8 cellular contexts compared by ENCODE assay signal in the genomic region with DNA sequence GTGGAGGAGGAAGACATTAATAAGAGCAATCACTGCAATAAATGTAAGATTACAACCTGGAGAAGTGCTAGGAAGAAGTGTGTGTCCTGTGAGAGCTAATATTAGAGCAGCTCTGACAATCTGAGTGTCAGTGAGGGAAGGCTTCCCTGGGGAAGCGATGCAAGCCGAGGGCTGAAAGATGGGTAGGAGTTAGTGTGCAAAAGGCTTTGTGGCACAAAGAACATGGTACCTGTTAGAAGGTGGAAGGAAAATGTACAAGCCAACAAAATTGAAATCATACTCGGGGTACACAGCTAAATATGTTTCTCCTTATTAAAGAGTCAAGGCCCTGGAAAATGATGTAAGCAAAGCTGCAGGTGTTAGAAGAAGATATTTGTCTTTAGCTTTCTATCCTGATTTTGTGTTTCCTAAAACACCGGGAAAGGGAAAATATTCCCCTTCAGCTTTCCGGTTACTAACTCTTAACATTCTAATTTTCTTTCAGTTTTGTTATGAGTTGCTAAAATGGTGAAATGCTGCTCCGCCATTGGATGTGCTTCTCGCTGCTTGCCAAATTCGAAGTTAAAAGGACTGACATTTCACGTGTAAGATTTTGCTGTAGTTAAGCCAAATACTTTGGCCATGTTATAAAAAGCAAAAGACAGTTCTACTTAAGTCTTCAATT. TPM values are rescaled to one million over a fixed set of nuclear protein-coding genes. Genes with fewer than 3 reads are reported as not detected.
DNase-seq lines count a peak whose midpoint lies in the region; ATAC-seq, FAIRE-seq and TF ChIP-seq lines count a peak whose summit lies in the region.

No MANE protein-coding gene starts in this region.

- CTCF ChIA-PET in BJ (lab: Yijun Ruan, JAX) = interaction anchor here (0.7 to 1.6 kb wide), 4 partner anchors 16 to 333 kb away, joined by 3 to 4 read pairs (median 3); no protein-coding TSS in a partner anchor

- peak overlapping the region; percentile 70 for H3K4me3 ChIP-seq in BJ (ENCODE audit: low read depth, low read length)
- H3K4me3 ChIP-seq in MG63 = peak overlapping the region; percentile 72
- peak overlapping the region; percentile 40 to 51 for H3K4me3 ChIP-seq in body of pancreas
- H3K4me3 ChIP-seq in right lobe of liver = peak overlapping the region; percentile 47 to 87 (median 81)
- peak overlapping the region; percentile 84 for H3K4me3 ChIP-seq in upper lobe of right lung

- POLR2A ChIA-PET in BJ (lab: Charles Lee) = interaction anchor here (0.6 kb wide), 1 partner anchor 825 kb away, joined by 3 read pairs; no protein-coding TSS in a partner anchor

- no peak for TF ChIP-seq POLR2A in body of pancreas (IDR thresholded peaks at IDR 0.05)
- no peak for TF ChIP-seq POLR2A in right lobe of liver (IDR thresholded peaks at IDR 0.05)

- H3K27me3 ChIP-seq in BJ (ENCODE audit: control insufficient read depth, insufficient read depth, low read length) (no peaks in the 10 kb centered on the region), MG63 (no peaks in the 10 kb centered on the region), body of pancreas (no peaks in the 10 kb centered on the region), right lobe of liver (no peaks in the 10 kb centered on the region), upper lobe of right lung (no peaks in the 10 kb centered on the region)

- no peaks in the 10 kb centered on the region for H3K9me3 ChIP-seq in MG63
- no peaks in the 10 kb centered on the region for H3K9me3 ChIP-seq in body of pancreas
- no peaks in the 10 kb centered on the region for H3K9me3 ChIP-seq in right lobe of liver
- H3K9me3 ChIP-seq in upper lobe of right lung = no peaks in the 10 kb centered on the region

- FAIRE-seq in frontal cortex (lab: Jason Lieb, UNC) = no peak

- H3K36me3 ChIP-seq in BJ (ENCODE audit: control insufficient read depth, insufficient read depth, low read length) (peaks cover 1% of the 10 kb centered on the region; the same call in 1 of the 2 replicates), MG63 (peaks cover 14% of the 10 kb centered on the region), body of pancreas (replicated peaks in 1 of 2; ENCODE audit: insufficient read depth in 1 of 2, low read depth in 2 of 2) (no peaks in the 10 kb centered on the region), right lobe of liver (peaks cover 0 to 19% (median 8%) of the 10 kb centered on the region in 4 donors), upper lobe of right lung (peaks cover 28% of the 10 kb centered on the region)

- H3K27ac ChIP-seq in body of pancreas (peak overlapping the region; percentile 82 to 98 (median 94)), right lobe of liver (peak overlapping the region; percentile 85 to 88 (median 87)), upper lobe of right lung (peak overlapping the region; percentile 97)

- in situ Hi-C loops in GM13977 (cut with MboI; ENCODE audit: low pct_unique_long_range_greater_than_20kb, low sequenced_read_pairs, unreplicated experiment) = no loop called here

- TF ChIP-seq CTCF in BJ (IDR thresholded peaks at IDR 0.05; ENCODE audit: insufficient read depth, low read depth, low read length) (no peak), body of pancreas (IDR thresholded peaks at IDR 0.05) (no peak), right lobe of liver (IDR thresholded peaks at IDR 0.05) (no peak), upper lobe of right lung (IDR thresholded peaks at IDR 0.05) (no peak), GM13977 (IDR thresholded peaks at IDR 0.05; ENCODE audit: extremely low read depth, insufficient read depth, missing control alignments) (no peak)

- ATAC-seq in GM19035 (IDR thresholded peaks at IDR 0.05; ENCODE audit: unreplicated experiment) (peak; percentile 2), body of pancreas (no peak), right lobe of liver (no peak), upper lobe of right lung (no peak)

- H3K4me1 ChIP-seq in body of pancreas (peaks cover 26% of the 10 kb centered on the region), right lobe of liver (peaks cover 0 to 29% (median 10%) of the 10 kb centered on the region in 4 donors), upper lobe of right lung (peaks cover 38% of the 10 kb centered on the region)

- 40 to 44% methylated on average over 9 of the region's 9 CpGs for WGBS in body of pancreas, 2 donors
- whole genome bisulfite sequencing in right lobe of liver (ENCODE audit: insufficient coverage, low coverage, low lambda C conversion rate, missing lambda C conversion rate) = 42% methylated on average over 9 of the region's 9 CpGs

- intact Hi-C loops in body of pancreas (cut with DNase I) = no loop called here
- intact Hi-C loops in right lobe of liver (cut with DNase I) = no loop called here
- intact Hi-C loops in upper lobe of right lung (cut with DNase I) = no loop called here

- DNase-seq in BJ (ENCODE audit: low read depth) (no peak), MG63 (no peak), body of pancreas (no peak), right lobe of liver (no peak), upper lobe of right lung (no peak), frontal cortex (ENCODE audit: low spot score in 2 of 2) (no peak), GM13977 (ENCODE audit: low spot score) (no peak)

RNA-seq across cellular contexts. Expression of a gene that starts 0.8 kb away (rescaled TPM):
- 7.3 and 12.4 TPM in 2 replicates for polyA plus RNA-seq in BJ (2011; rRNA removed)
- 6.2 and 7.1 TPM in 2 replicates for polyA minus RNA-seq in BJ (2011; rRNA and poly(A)+ RNA removed)
- 6.4 and 12.5 TPM in 2 replicates for total RNA-seq in MG63 (2014; rRNA removed; shearing (Covaris generic); ENCODE audit: low replicate concordance)
- total RNA-seq in body of pancreas = 10 to 100 TPM; 15.8 to 21.8 TPM
- total RNA-seq in right lobe of liver = 10 to 100 TPM in 3 of 6 experiments, 1 to 10 TPM in 3; 6.8 to 11.5 (median 10.0) TPM
- 23.5 TPM for total RNA-seq in upper lobe of right lung
- total RNA-seq in frontal cortex = 13.0 TPM

RNA-seq across cellular contexts. Expression of a gene that starts 0.9 kb away (rescaled TPM):
- polyA plus RNA-seq in BJ (2011; rRNA removed) = 11.0 and 19.4 TPM in 2 replicates
- polyA minus RNA-seq in BJ (2011; rRNA and poly(A)+ RNA removed) = 6.2 and 10.6 TPM in 2 replicates
- total RNA-seq in MG63 (2014; rRNA removed; shearing (Covaris generic); ENCODE audit: low replicate concordance) = 4.8 and 8.7 TPM in 2 replicates
- total RNA-seq in body of pancreas = 10 to 100 TPM; 20.0 to 22.4 TPM
- total RNA-seq in right lobe of liver = 10 to 100 TPM in 5 of 6 experiments, 1 to 10 TPM in 1; 8.6 to 19.3 (median 14.0) TPM
- total RNA-seq in upper lobe of right lung = 30.2 TPM
- total RNA-seq in frontal cortex = 48.5 TPM

RNA-seq across cellular contexts. Expression of a gene that starts 40.8 kb away (rescaled TPM):
- polyA plus RNA-seq in BJ (2011; rRNA removed) = not detected in 2 replicates
- not detected in 2 replicates for polyA minus RNA-seq in BJ (2011; rRNA and poly(A)+ RNA removed)
- total RNA-seq in MG63 (2014; rRNA removed; shearing (Covaris generic); ENCODE audit: low replicate concordance) = not detected in 2 replicates
- total RNA-seq in body of pancreas = not detected
- total RNA-seq in right lobe of liver = not detected
- not detected for total RNA-seq in upper lobe of right lung
- total RNA-seq in frontal cortex = not detected
